34 cellular contexts compared by ENCODE assay signal in the genomic region with DNA sequence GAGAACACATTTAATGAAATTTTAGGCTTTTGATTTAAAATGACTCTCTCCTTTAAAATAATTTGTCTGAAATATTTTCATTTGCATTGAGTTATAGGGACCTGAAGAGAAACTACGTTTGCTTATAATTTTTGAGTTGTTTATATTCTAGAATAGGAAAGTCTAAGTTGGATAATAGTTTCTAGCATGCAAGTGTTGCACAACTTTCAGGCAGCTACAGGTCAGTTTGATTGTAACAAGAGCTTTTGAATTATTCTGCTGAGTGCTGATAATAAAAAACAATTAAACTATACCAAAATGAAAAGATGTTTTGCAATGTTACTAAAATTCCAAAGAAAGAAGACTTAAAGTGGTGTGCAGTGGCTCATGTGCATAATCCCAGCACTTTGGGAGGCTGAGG.
"Had no signal": no experiment of that assay in that cellular context is flagged by ENCODE, and none has a peak within 500 bp of the region (broad histone marks: within the 10 kb centered on the region; RNA-seq: fewer than 3 reads in every experiment).

No MANE protein-coding gene starts in this region.

- H3K4me1 Mint-ChIP-seq: activated B cell treated with CpG ODN at 0.5 μM for 24 hours; activated naive CD4-positive, alpha-beta T cell treated with anti-CD3 and anti-CD28 coated beads, Interleukin-2, amount 10 ng/mL, durations not matched to agents 7 days and 5 days; activated naive CD8-positive, alpha-beta T cell treated with anti-CD3 and anti-CD28 coated beads, Interleukin-2, amount 10 ng/mL, durations not matched to agents 7 days and 5 days; T-helper 17 cell had no signal

- H3K27me3 ChIP-seq: body of pancreas, colonic mucosa, esophagus muscularis mucosa, foreskin keratinocyte, gastrocnemius medialis, heart left ventricle had no signal

- H3K27ac Mint-ChIP-seq: activated B cell treated with CpG ODN at 0.5 μM for 24 hours; activated CD8-positive, alpha-beta T cell treated with anti-CD3 and anti-CD28 coated beads for 36 hours; activated naive CD4-positive, alpha-beta T cell treated with anti-CD3 and anti-CD28 coated beads, Interleukin-2, amount 10 ng/mL, durations not matched to agents 7 days and 5 days; activated naive CD4-positive, alpha-beta T cell treated with anti-CD3 and anti-CD28 coated beads, Interleukin-2, amount 50 U/mL, for 72 hours; activated naive CD8-positive, alpha-beta T cell treated with anti-CD3 and anti-CD28 coated beads, Interleukin-2, amount 10 ng/mL, durations not matched to agents 7 days and 5 days; dendritic cell treated with granulocyte-macrophage colony-stimulating factor and Interleukin-4, amounts not matched to agents 40 ng/mL and 50 ng/mL, for 4 days; effector memory CD8-positive, alpha-beta T cell; T-helper 17 cell; T-helper 2 cell treated with Interferon-gamma antibody and Interleukin-4, amounts not matched to agents 5 μg/mL and 100 μg/mL, for 36 hours had no signal

- H3K36me3 ChIP-seq: colonic mucosa, esophagus muscularis mucosa, gastrocnemius medialis, heart left ventricle, WERI-Rb-1 had no signal

- H3K27ac ChIP-seq: body of pancreas, colonic mucosa, esophagus muscularis mucosa, foreskin keratinocyte, gastrocnemius medialis, heart left ventricle, WERI-Rb-1 had no signal

- H3K4me3 Mint-ChIP-seq: activated B cell treated with CpG ODN at 0.5 μM for 24 hours; activated CD8-positive, alpha-beta T cell treated with anti-CD3 and anti-CD28 coated beads for 36 hours; activated naive CD4-positive, alpha-beta T cell treated with anti-CD3 and anti-CD28 coated beads, Interleukin-2, amount 10 ng/mL, durations not matched to agents 7 days and 5 days; activated naive CD8-positive, alpha-beta T cell treated with anti-CD3 and anti-CD28 coated beads, Interleukin-2, amount 10 ng/mL, durations not matched to agents 7 days and 5 days; dendritic cell treated with granulocyte-macrophage colony-stimulating factor and Interleukin-4, amounts not matched to agents 40 ng/mL and 50 ng/mL, for 4 days; effector memory CD8-positive, alpha-beta T cell; T-helper 17 cell; T-helper 2 cell treated with Interferon-gamma antibody and Interleukin-4, amounts not matched to agents 5 μg/mL and 100 μg/mL, for 36 hours had no signal

- H3K4me1 ChIP-seq: colonic mucosa, foreskin keratinocyte, gastrocnemius medialis had no signal

- DNase-seq: activated B cell treated with CpG ODN at 0.5 μM for 24 hours; activated CD4-positive, alpha-beta T cell treated with anti-CD3 and anti-CD28 coated beads for 48 hours; activated CD4-positive, alpha-beta T cell treated with anti-CD3 and anti-CD28 coated beads, Interleukin-2, amount 50 U/mL, for 1 hour; activated CD4-positive, alpha-beta T cell treated with anti-CD3 and anti-CD28 coated beads, Interleukin-2, amount 50 U/mL, for 48 hours; activated CD8-positive, alpha-beta memory T cell treated with anti-CD3 and anti-CD28 coated beads for 24 hours; activated CD8-positive, alpha-beta memory T cell treated with anti-CD3 and anti-CD28 coated beads, Interleukin-2, amount 50 U/mL, for 4 hours; activated CD8-positive, alpha-beta T cell treated with anti-CD3 and anti-CD28 coated beads for 36 hours; activated gamma-delta T cell; activated naive CD4-positive, alpha-beta T cell; activated naive CD4-positive, alpha-beta T cell treated with anti-CD3 and anti-CD28 coated beads, Interleukin-2, amount 10 ng/mL, durations not matched to agents 7 days and 5 days; activated naive CD8-positive, alpha-beta T cell treated with anti-CD3 and anti-CD28 coated beads, Interleukin-2, amount 10 ng/mL, durations not matched to agents 7 days and 5 days; activated T-cell treated with anti-CD3 and anti-CD28 coated beads, Interleukin-2, amount 50 U/mL, for 1 hour; activated T-cell treated with anti-CD3 and anti-CD28 coated beads, Interleukin-2, amount 50 U/mL, for 48 hours; amygdala; aorta; body of pancreas; caudate nucleus; colonic mucosa; effector CD4-positive, alpha-beta T cell; effector memory CD8-positive, alpha-beta T cell; erythroblast; foreskin keratinocyte; gastrocnemius medialis; glutamatergic neuron; heart left ventricle; T-helper 1 cell; T-helper 17 cell; T1000; WERI-Rb-1 had no signal

- H3K36me3 Mint-ChIP-seq: activated naive CD4-positive, alpha-beta T cell treated with anti-CD3 and anti-CD28 coated beads, Interleukin-2, amount 10 ng/mL, durations not matched to agents 7 days and 5 days; activated naive CD4-positive, alpha-beta T cell treated with anti-CD3 and anti-CD28 coated beads, Interleukin-2, amount 50 U/mL, for 72 hours; activated naive CD8-positive, alpha-beta T cell treated with anti-CD3 and anti-CD28 coated beads, Interleukin-2, amount 10 ng/mL, durations not matched to agents 7 days and 5 days had no signal

- H3K9me3 Mint-ChIP-seq: activated B cell treated with CpG ODN at 0.5 μM for 24 hours; activated CD8-positive, alpha-beta T cell treated with anti-CD3 and anti-CD28 coated beads for 36 hours; activated naive CD4-positive, alpha-beta T cell treated with anti-CD3 and anti-CD28 coated beads, Interleukin-2, amount 10 ng/mL, durations not matched to agents 7 days and 5 days; activated naive CD8-positive, alpha-beta T cell treated with anti-CD3 and anti-CD28 coated beads, Interleukin-2, amount 10 ng/mL, durations not matched to agents 7 days and 5 days; dendritic cell treated with granulocyte-macrophage colony-stimulating factor and Interleukin-4, amounts not matched to agents 40 ng/mL and 50 ng/mL, for 4 days; effector memory CD8-positive, alpha-beta T cell; T-helper 2 cell treated with Interferon-gamma antibody and Interleukin-4, amounts not matched to agents 5 μg/mL and 100 μg/mL, for 36 hours had no signal

- H3K4me3 ChIP-seq: body of pancreas, colonic mucosa, esophagus muscularis mucosa, gastrocnemius medialis, heart left ventricle had no signal

- H3K27me3 Mint-ChIP-seq: activated B cell treated with CpG ODN at 0.5 μM for 24 hours; activated CD8-positive, alpha-beta T cell treated with anti-CD3 and anti-CD28 coated beads for 36 hours; activated naive CD4-positive, alpha-beta T cell treated with anti-CD3 and anti-CD28 coated beads, Interleukin-2, amount 10 ng/mL, durations not matched to agents 7 days and 5 days; activated naive CD8-positive, alpha-beta T cell treated with anti-CD3 and anti-CD28 coated beads, Interleukin-2, amount 10 ng/mL, durations not matched to agents 7 days and 5 days; dendritic cell treated with granulocyte-macrophage colony-stimulating factor and Interleukin-4, amounts not matched to agents 40 ng/mL and 50 ng/mL, for 4 days; effector memory CD8-positive, alpha-beta T cell; T-helper 17 cell had no signal

- ATAC-seq: activated CD4-positive, CD25-positive, alpha-beta regulatory T cell treated with anti-CD3 and anti-CD28 coated beads, Interleukin-2, amount 50 U/mL, for 24 hours; activated CD8-positive, alpha-beta T cell treated with anti-CD3 and anti-CD28 coated beads for 36 hours; activated naive CD4-positive, alpha-beta T cell treated with anti-CD3 and anti-CD28 coated beads, Interleukin-2, amount 50 U/mL, for 72 hours; body of pancreas; effector memory CD8-positive, alpha-beta T cell; foreskin keratinocyte; gastrocnemius medialis; heart left ventricle; T-helper 17 cell had no signal

- H3K9me3 ChIP-seq: body of pancreas, colonic mucosa, esophagus muscularis mucosa, gastrocnemius medialis, heart left ventricle had no signal
